In genomic region chr13:75021151-75021550, GRCh38 we compare ENCODE assay signal across 23 cellular contexts.
"Had no signal": no experiment of that assay in that cellular context is flagged by ENCODE, and none has a peak within 500 bp of the region (broad histone marks: within the 10 kb centered on the region; RNA-seq: fewer than 3 reads in every experiment).

No MANE protein-coding gene starts in this region.

- FAIRE-seq: pancreas, small intestine had no signal

- H3K36me3 ChIP-seq: colonic mucosa, esophagus muscularis mucosa, lower lobe of right lung, pancreas, right lobe of liver, thoracic aorta, transverse colon, upper lobe of right lung, uterus had no signal

- H3K27me3 ChIP-seq: colonic mucosa, esophagus muscularis mucosa, foreskin keratinocyte, pancreas, right lobe of liver, transverse colon, upper lobe of right lung, uterus had no signal

- H3K9me3 ChIP-seq: colonic mucosa, esophagus muscularis mucosa, lower lobe of right lung, pancreas, right lobe of liver, thoracic aorta, transverse colon, upper lobe of right lung, uterus had no signal

- H3K27ac ChIP-seq: colonic mucosa, epithelial cell of prostate, esophagus muscularis mucosa, foreskin keratinocyte, lower lobe of right lung, pancreas, right lobe of liver, thoracic aorta, transverse colon, upper lobe of right lung, uterus had no signal

- H3K4me3 ChIP-seq: colonic mucosa, esophagus muscularis mucosa, lower lobe of right lung, pancreas, right lobe of liver, thoracic aorta, transverse colon, upper lobe of right lung, uterus had no signal

- H3K4me1 ChIP-seq: colonic mucosa, esophagus muscularis mucosa, foreskin keratinocyte, lower lobe of right lung, pancreas, right lobe of liver, transverse colon, upper lobe of right lung, uterus had no signal

- DNase-seq: colonic mucosa; effector CD8-positive, alpha-beta T cell; endodermal cell; foreskin keratinocyte; head of caudate nucleus; kidney; left ventricle myocardium superior; lower lobe of right lung; naive thymus-derived CD8-positive, alpha-beta T cell; nephron progenitor cell; occipital lobe; pancreas; right lobe of liver; small intestine; stimulated activated CD4-positive, alpha-beta T cell treated with anti-CD3 and anti-CD28 coated beads, Interleukin-15, amount 100 ng/mL, for 24 hours; stimulated activated CD4-positive, alpha-beta T cell treated with anti-CD3 and anti-CD28 coated beads, Interleukin-2, amount 100 ng/mL, for 48 hours; stimulated activated naive B cell treated with anti-CD40 and anti-IgM and Interleukin-4, amounts not matched to agents 10 μg/mL and 1 μg/mL and 100 μg/mL, for 72 hours; transverse colon; upper lobe of right lung; uterus had no signal

- ATAC-seq: foreskin keratinocyte; left ventricle myocardium superior; lower lobe of right lung; naive thymus-derived CD8-positive, alpha-beta T cell; pancreas; right lobe of liver; stimulated activated naive B cell treated with anti-CD40 and anti-IgM and Interleukin-4, amounts not matched to agents 10 μg/mL and 1 μg/mL and 100 μg/mL, for 72 hours; upper lobe of right lung had no signal
